8 cellular contexts compared by ENCODE assay signal in genomic region chr7:27586825-27587224, GRCh38.
A peak's percentile ranks its signal among the peaks of the same experiment; 100 is the strongest.
DNase-seq lines count a peak whose midpoint lies in the region; ATAC-seq and TF ChIP-seq lines count a peak whose summit lies in the region.

No MANE protein-coding gene starts in this region.

- peaks cover 21% of the 10 kb centered on the region for H3K4me1 Mint-ChIP-seq in endodermal cell

- DNase-seq in NCI-H146 treated with DMSO at 0.1 percent for 48 hours (lab: John Stamatoyannopoulos, UW; ENCODE audit: unreplicated experiment): peak; percentile 40
- peak; percentile 53 for DNase-seq in endodermal cell
- no peak for DNase-seq in stimulated activated naive CD4-positive, alpha-beta T cell treated with Interleukin-2 at 50 U/mL for 16 hours (lab: John Stamatoyannopoulos, UW)
- no peak for DNase-seq in HUDEP-2 (lab: John Stamatoyannopoulos, UW; ENCODE audit: unreplicated experiment in 76 of 76)
- DNase-seq in SIG-M5 treated with dmso at 0.1 percent for 504 hours (lab: John Stamatoyannopoulos, UW; ENCODE audit: unreplicated experiment): no peak
- no peak for DNase-seq in NOMO-1 treated with dmso at 0.1 percent for 144 hours (lab: John Stamatoyannopoulos, UW; ENCODE audit: unreplicated experiment)

- no peak overlapping the region for H3K4me3 ChIP-seq in endodermal cell (ENCODE audit: low read length)

- H3K27me3 ChIP-seq in endodermal cell (ENCODE audit: control insufficient read depth, insufficient read depth, low read length, poor library complexity, severe bottlenecking): peaks cover 26% of the 10 kb centered on the region

- no peak overlapping the region for H3K27ac Mint-ChIP-seq in endodermal cell

- peak overlapping the region; percentile 39 for H3K27ac ChIP-seq in endodermal cell (ENCODE audit: low read depth, low read length)

- WGBS in endodermal cell (ENCODE audit: insufficient coverage in 1 of 2, insufficient read length in 1 of 2), 2 experiments: 49 to 71% methylated on average over 6 to 8 of the region's 8 CpGs

- no peaks in the 10 kb centered on the region for H3K36me3 ChIP-seq in endodermal cell (ENCODE audit: control insufficient read depth, insufficient read depth, low read length)

- H3K36me3 Mint-ChIP-seq in endodermal cell (ENCODE audit: low read depth): peaks cover 3% of the 10 kb centered on the region

- H3K4me1 ChIP-seq in endodermal cell (ENCODE audit: control insufficient read depth, insufficient read depth, low read length): no peaks in the 10 kb centered on the region

- ATAC-seq in GM18508 (IDR thresholded peaks at IDR 0.05; ENCODE audit: insufficient read depth, unreplicated experiment) (peak; percentile 90), HG02610 (IDR thresholded peaks at IDR 0.05; ENCODE audit: unreplicated experiment) (peak; percentile 93)

- H3K9me3 ChIP-seq in endodermal cell (ENCODE audit: control insufficient read depth, low read length): no peaks in the 10 kb centered on the region

- no peak overlapping the region for H3K4me3 Mint-ChIP-seq in endodermal cell

- TF ChIP-seq CTCF in endodermal cell (conservative IDR thresholded peaks at IDR 0.05): no peak

- peaks cover 12% of the 10 kb centered on the region for H3K27me3 Mint-ChIP-seq in endodermal cell (ENCODE audit: insufficient read depth)

- no peaks in the 10 kb centered on the region for H3K9me3 Mint-ChIP-seq in endodermal cell

- no peak overlapping the region for H3K9ac ChIP-seq in endodermal cell (ENCODE audit: extremely low read depth, low read length, poor library complexity, severe bottlenecking)

Comparison
In these comparisons a context has a peak if more than half of its experiments do, and no peak if none do; other contexts are left out.
1. DNase-seq: peak in NCI-H146 treated with DMSO at 0.1 percent for 48 hours (single experiment) and endodermal cell (single experiment); none in stimulated activated naive CD4-positive, alpha-beta T cell treated with Interleukin-2 at 50 U/mL for 16 hours (single experiment), HUDEP-2 (0 of 76), SIG-M5 treated with dmso at 0.1 percent for 504 hours (single experiment) and NOMO-1 treated with dmso at 0.1 percent for 144 hours (single experiment).